11 cellular contexts compared by ENCODE assay signal in the genomic region with DNA sequence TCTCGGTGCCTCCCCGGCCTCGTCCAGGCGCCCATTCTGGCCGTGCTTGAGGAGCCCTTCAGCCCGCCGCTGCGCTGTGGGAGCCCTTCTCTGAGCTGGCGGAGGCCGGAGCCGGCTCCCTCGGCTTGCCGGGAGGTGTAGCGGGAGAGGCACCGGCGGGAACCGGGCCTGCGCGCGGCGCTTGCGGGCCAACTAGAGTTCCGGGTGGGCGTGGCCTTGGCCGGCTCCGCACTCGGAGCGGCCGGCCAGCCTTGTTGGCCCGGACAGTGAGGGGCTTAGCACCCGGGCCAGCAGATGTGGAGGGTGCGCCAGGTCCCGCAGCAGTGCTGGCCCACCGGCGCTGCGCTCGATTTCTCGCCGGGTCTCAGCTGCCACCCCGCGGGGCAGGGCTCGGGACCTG.
"Had no signal": no experiment of that assay in that cellular context is flagged by ENCODE, and none has a peak within 500 bp of the region (broad histone marks: within the 10 kb centered on the region; RNA-seq: fewer than 3 reads in every experiment).

No MANE protein-coding gene starts in this region.

- H3K27me3 Mint-ChIP-seq: activated CD4-positive, alpha-beta T cell treated with anti-CD3 and anti-CD28 coated beads, Interleukin-2, amount 10 ng/mL, durations not matched to agents 7 days and 5 days; stimulated activated memory B cell treated with anti-CD40 and anti-IgM and Interleukin-4, amounts not matched to agents 10 μg/mL and 1 μg/mL and 100 μg/mL, for 72 hours had no signal

- H3K9me3 ChIP-seq: ascending aorta, breast epithelium, gastroesophageal sphincter, tibial nerve had no signal

- ATAC-seq: gastroesophageal sphincter; stimulated activated memory B cell treated with anti-CD40 and anti-IgM and Interleukin-4, amounts not matched to agents 10 μg/mL and 1 μg/mL and 100 μg/mL, for 72 hours had no signal

- DNase-seq: activated CD4-positive, alpha-beta T cell treated with anti-CD3 and anti-CD28 coated beads, Interleukin-2, amount 10 ng/mL, durations not matched to agents 7 days and 5 days; activated naive CD4-positive, alpha-beta T cell treated with Interleukin-2 at 50 U/mL for 16 hours; mesendoderm; stimulated activated CD4-positive, alpha-beta T cell treated with anti-CD3 and anti-CD28 coated beads, Interleukin-12 subunit alpha, Interleukin-12 subunit beta, amount 100 ng/mL, for 4 hours had no signal

- H3K27me3 ChIP-seq: ascending aorta, breast epithelium, gastroesophageal sphincter, hepatocyte, tibial nerve had no signal

- H3K9me3 Mint-ChIP-seq: nephron; stimulated activated memory B cell treated with anti-CD40 and anti-IgM and Interleukin-4, amounts not matched to agents 10 μg/mL and 1 μg/mL and 100 μg/mL, for 72 hours had no signal

- H3K36me3 Mint-ChIP-seq: stimulated activated memory B cell treated with anti-CD40 and anti-IgM and Interleukin-4, amounts not matched to agents 10 μg/mL and 1 μg/mL and 100 μg/mL, for 72 hours had no signal

- H3K4me3 Mint-ChIP-seq: activated CD4-positive, alpha-beta T cell treated with anti-CD3 and anti-CD28 coated beads, Interleukin-2, amount 10 ng/mL, durations not matched to agents 7 days and 5 days; nephron; stimulated activated memory B cell treated with anti-CD40 and anti-IgM and Interleukin-4, amounts not matched to agents 10 μg/mL and 1 μg/mL and 100 μg/mL, for 72 hours had no signal

- H3K27ac ChIP-seq: ascending aorta, breast epithelium, gastroesophageal sphincter, hepatocyte, tibial nerve had no signal

- H3K4me1 Mint-ChIP-seq: activated CD4-positive, alpha-beta T cell treated with anti-CD3 and anti-CD28 coated beads, Interleukin-2, amount 10 ng/mL, durations not matched to agents 7 days and 5 days; nephron; stimulated activated memory B cell treated with anti-CD40 and anti-IgM and Interleukin-4, amounts not matched to agents 10 μg/mL and 1 μg/mL and 100 μg/mL, for 72 hours had no signal

- H3K36me3 ChIP-seq: ascending aorta, breast epithelium, gastroesophageal sphincter, tibial nerve had no signal

- H3K27ac Mint-ChIP-seq: activated CD4-positive, alpha-beta T cell treated with anti-CD3 and anti-CD28 coated beads, Interleukin-2, amount 10 ng/mL, durations not matched to agents 7 days and 5 days; nephron; stimulated activated memory B cell treated with anti-CD40 and anti-IgM and Interleukin-4, amounts not matched to agents 10 μg/mL and 1 μg/mL and 100 μg/mL, for 72 hours had no signal

- H3K4me1 ChIP-seq: ascending aorta, breast epithelium, gastroesophageal sphincter, tibial nerve had no signal

- H3K4me3 ChIP-seq: ascending aorta, breast epithelium, gastroesophageal sphincter, hepatocyte, tibial nerve had no signal
